27 cellular contexts compared by ENCODE assay signal in the genomic region with DNA sequence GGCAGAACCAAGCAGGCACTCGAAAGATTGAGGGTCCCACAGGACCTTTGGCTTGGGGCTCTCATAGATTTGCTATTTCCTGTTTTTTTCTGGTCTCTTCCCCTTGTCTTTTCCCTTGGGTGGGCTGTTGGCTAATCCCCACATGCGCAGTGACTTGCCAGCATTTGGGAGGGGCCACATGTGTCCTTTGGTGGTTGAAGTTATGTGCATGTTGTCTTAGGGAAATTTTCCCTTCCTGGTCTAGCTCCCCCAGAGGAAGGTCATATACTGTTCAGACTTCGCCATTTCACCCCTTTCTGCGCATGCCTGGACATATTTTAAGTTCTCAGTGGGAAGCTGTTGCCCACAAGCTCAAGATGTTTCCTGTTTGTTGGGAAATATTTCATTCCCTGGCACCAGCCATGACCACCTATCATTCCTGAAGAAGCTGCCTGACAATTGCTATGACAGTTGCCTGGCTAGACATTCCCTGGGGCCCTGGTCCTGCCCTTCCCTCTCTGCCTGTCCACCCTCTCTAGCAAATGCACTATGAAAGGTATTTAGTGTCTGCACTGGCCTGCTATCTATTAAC.
DNase-seq lines count a peak whose midpoint lies in the region; ATAC-seq, FAIRE-seq and TF ChIP-seq lines count a peak whose summit lies in the region.
"Had no signal": no experiment of that assay in that cellular context is flagged by ENCODE, and none has a peak within 500 bp of the region (broad histone marks: within the 10 kb centered on the region; RNA-seq: fewer than 3 reads in every experiment).

No MANE protein-coding gene starts in this region.

- H3K27ac Mint-ChIP-seq in naive thymus-derived CD4-positive, alpha-beta T cell: no peak overlapping the region
- H3K27ac Mint-ChIP-seq: activated CD4-positive, alpha-beta memory T cell treated with anti-CD3 and anti-CD28 coated beads for 36 hours; activated naive CD8-positive, alpha-beta T cell treated with anti-CD3 and anti-CD28 coated beads, Interleukin-2, amount 50 U/mL, for 24 hours; mesothelial cell of epicardium had no signal

- no peak overlapping the region for H3K4me3 Mint-ChIP-seq in naive thymus-derived CD4-positive, alpha-beta T cell
- H3K4me3 Mint-ChIP-seq: activated CD4-positive, alpha-beta memory T cell treated with anti-CD3 and anti-CD28 coated beads for 36 hours; activated naive CD8-positive, alpha-beta T cell treated with anti-CD3 and anti-CD28 coated beads, Interleukin-2, amount 50 U/mL, for 24 hours; mesothelial cell of epicardium had no signal

- CTCF ChIA-PET in naive thymus-derived CD4-positive, alpha-beta T cell (lab: Charles Lee): interaction anchor here (0.9 kb wide), 1 partner anchor 13 kb away, joined by 3 read pairs; no protein-coding TSS in a partner anchor

- TF ChIP-seq CTCF in bronchial epithelial cell (IDR thresholded peaks at IDR 0.05; ENCODE audit: insufficient read depth, low read length, severe bottlenecking) (no peak), mucosa of descending colon (IDR thresholded peaks at IDR 0.05) (no peak)

- no peak for ATAC-seq in naive thymus-derived CD4-positive, alpha-beta T cell
- no peak for ATAC-seq in GM19395 (IDR thresholded peaks at IDR 0.05; ENCODE audit: unreplicated experiment)
- ATAC-seq in mucosa of descending colon: no peak
- ATAC-seq: A549; activated naive CD8-positive, alpha-beta T cell treated with anti-CD3 and anti-CD28 coated beads, Interleukin-2, amount 50 U/mL, for 24 hours; left lung; right cardiac atrium had no signal

- H3K36me3 Mint-ChIP-seq in naive thymus-derived CD4-positive, alpha-beta T cell: peaks cover 0 to 7% (median 0%) of the 10 kb centered on the region in 5 donors
- H3K36me3 Mint-ChIP-seq: activated CD4-positive, alpha-beta memory T cell treated with anti-CD3 and anti-CD28 coated beads for 36 hours had no signal

- H3K9me3 Mint-ChIP-seq in naive thymus-derived CD4-positive, alpha-beta T cell: peaks cover 3 to 24% (median 8%) of the 10 kb centered on the region in 11 donors

- no peaks in the 10 kb centered on the region for H3K4me1 Mint-ChIP-seq in naive thymus-derived CD4-positive, alpha-beta T cell
- H3K4me1 Mint-ChIP-seq: activated naive CD8-positive, alpha-beta T cell treated with anti-CD3 and anti-CD28 coated beads, Interleukin-2, amount 50 U/mL, for 24 hours; mesothelial cell of epicardium had no signal

- no peak overlapping the region for H3K27ac ChIP-seq in naive thymus-derived CD4-positive, alpha-beta T cell (ENCODE audit: low read depth, low read length)
- H3K27ac ChIP-seq: A549, brain microvascular endothelial cell, left lung, parathyroid adenoma, RWPE1, stomach, tibial nerve had no signal

- H3K4me1 ChIP-seq in naive thymus-derived CD4-positive, alpha-beta T cell (ENCODE audit: control insufficient read depth in 2 of 2, insufficient read depth in 2 of 2, low read length in 2 of 2): no peaks in the 10 kb centered on the region
- no peaks in the 10 kb centered on the region for H3K4me1 ChIP-seq in mucosa of descending colon (ENCODE audit: low read depth)
- H3K4me1 ChIP-seq: A549, left lung, parathyroid adenoma, stomach had no signal

- POLR2A ChIA-PET in naive thymus-derived CD4-positive, alpha-beta T cell (lab: Charles Lee): no interaction called here

- H3K4me3 ChIP-seq in bronchial epithelial cell (ENCODE audit: low read depth, low read length) (no peak overlapping the region), mucosa of descending colon (no peak overlapping the region)
- no peak overlapping the region for H3K4me3 ChIP-seq in naive thymus-derived CD4-positive, alpha-beta T cell (ENCODE audit: low read length)
- H3K4me3 ChIP-seq: A549, left lung, stomach, tibial nerve had no signal

- DNase-seq in SIG-M5 treated with dmso at 0.1 percent for 504 hours (lab: John Stamatoyannopoulos, UW; ENCODE audit: unreplicated experiment) (peak; percentile 29), SIG-M5 (lab: John Stamatoyannopoulos, UW) (no peak), LHCN-M2 (ENCODE audit: low read depth) (peak; percentile 13), bronchial epithelial cell (ENCODE audit: low read depth) (peak; percentile 10), NCI-H1105 treated with DMSO at 0.1 percent for 48 hours (lab: John Stamatoyannopoulos, UW) (no peak), mucosa of descending colon (no peak)
- no peak for DNase-seq in naive thymus-derived CD4-positive, alpha-beta T cell
- DNase-seq: activated CD4-positive, alpha-beta memory T cell treated with anti-CD3 and anti-CD28 coated beads for 36 hours; activated CD4-positive, CD25-positive, alpha-beta regulatory T cell; activated effector memory CD4-positive, alpha-beta T cell treated with anti-CD3 and anti-CD28 coated beads, Interleukin-2, amount 50 U/mL, for 16 hours; activated naive CD8-positive, alpha-beta T cell treated with anti-CD3 and anti-CD28 coated beads, Interleukin-2, amount 50 U/mL, for 24 hours; brain microvascular endothelial cell; C1 segment of cervical spinal cord; cortex of kidney; left lung; NCI-H2081 treated with DMSO at 0.1 percent for 48 hours; right cardiac atrium; stimulated activated CD4-positive, alpha-beta T cell treated with anti-CD3 and anti-CD28 coated beads, Interleukin-12 subunit alpha, Interleukin-12 subunit beta, amount 100 ng/mL, for 4 hours; stomach; T1000 had no signal

- peaks cover 0 to 38% (median 28%) of the 10 kb centered on the region in 5 donors for H3K27me3 Mint-ChIP-seq in naive thymus-derived CD4-positive, alpha-beta T cell
- H3K27me3 Mint-ChIP-seq: activated naive CD8-positive, alpha-beta T cell treated with anti-CD3 and anti-CD28 coated beads, Interleukin-2, amount 50 U/mL, for 24 hours had no signal

- H3K36me3 ChIP-seq in bronchial epithelial cell (ENCODE audit: control insufficient read depth, insufficient read depth, low read length) (no peaks in the 10 kb centered on the region), mucosa of descending colon (ENCODE audit: low read depth) (no peaks in the 10 kb centered on the region)
- no peaks in the 10 kb centered on the region for H3K36me3 ChIP-seq in naive thymus-derived CD4-positive, alpha-beta T cell (ENCODE audit: control insufficient read depth in 2 of 3, insufficient read depth in 3 of 3, low read length in 3 of 3)
- H3K36me3 ChIP-seq: brain microvascular endothelial cell, left lung, stomach, tibial nerve had no signal

- H3K9me3 ChIP-seq in naive thymus-derived CD4-positive, alpha-beta T cell (ENCODE audit: control insufficient read depth in 2 of 3, low read length in 3 of 3): peaks cover 0 to 3% (median 0%) of the 10 kb centered on the region in 3 experiments
- peaks cover 9% of the 10 kb centered on the region for H3K9me3 ChIP-seq in mucosa of descending colon

- no peaks in the 10 kb centered on the region for H3K27me3 ChIP-seq in bronchial epithelial cell (ENCODE audit: control insufficient read depth, insufficient read depth, low read length)
- no peaks in the 10 kb centered on the region for H3K27me3 ChIP-seq in naive thymus-derived CD4-positive, alpha-beta T cell (ENCODE audit: control insufficient read depth in 2 of 2, insufficient read depth in 2 of 2, low read length in 2 of 2)
- H3K27me3 ChIP-seq: brain microvascular endothelial cell, left lung, stomach, tibial nerve had no signal

- FAIRE-seq in bronchial epithelial cell (lab: Jason Lieb, UNC): no peak
- FAIRE-seq: A549, endometrium had no signal

- intact Hi-C loops in naive thymus-derived CD4-positive, alpha-beta T cell (cut with micrococcal nuclease): no loop called here
- intact Hi-C loops in mucosa of descending colon (cut with DNase I, micrococcal nuclease): no loop called here

Comparison
In these comparisons a context has a peak if more than half of its experiments do, and no peak if none do; other contexts are left out.
1. DNase-seq: peak in SIG-M5 treated with dmso at 0.1 percent for 504 hours (single experiment), LHCN-M2 (single experiment) and bronchial epithelial cell (single experiment); none in SIG-M5 (single experiment), NCI-H1105 treated with DMSO at 0.1 percent for 48 hours (single experiment), naive thymus-derived CD4-positive, alpha-beta T cell (0 of 9) and mucosa of descending colon (0 of 3).